In the genomic region with DNA sequence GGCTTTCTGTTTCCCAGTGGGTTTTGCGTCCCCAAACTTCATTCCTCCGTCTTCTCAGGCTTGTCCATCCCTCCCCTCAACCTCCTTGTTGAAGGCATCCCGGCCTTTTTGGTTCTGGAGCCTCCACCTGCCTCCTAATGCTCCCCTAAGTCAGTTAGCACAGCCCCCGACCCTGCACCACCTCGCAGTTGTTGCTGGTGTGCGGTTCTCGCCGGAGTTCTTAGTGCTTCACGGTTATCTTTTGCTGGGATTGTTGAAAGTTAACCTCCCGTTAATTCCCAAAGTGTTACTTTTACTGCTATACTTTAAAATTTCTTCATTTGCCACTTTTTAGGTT, we compare ENCODE assay signal across 8 cellular contexts. TPM values are rescaled to one million over a fixed set of nuclear protein-coding genes. Genes with fewer than 3 reads are reported as not detected.
DNase-seq lines count a peak whose midpoint lies in the region; ATAC-seq and TF ChIP-seq lines count a peak whose summit lies in the region.

No MANE protein-coding gene starts in this region.

- H3K36me3 Mint-ChIP-seq in central memory CD8-positive, alpha-beta T cell (ENCODE audit: insufficient read depth), result peaks cover 15% of the 10 kb centered on the region

- peak overlapping the region; percentile 96 for H3K27ac Mint-ChIP-seq in central memory CD8-positive, alpha-beta T cell (ENCODE audit: low read depth)

- POLR2A ChIA-PET in AG04449 (lab: Yijun Ruan, JAX), result no interaction called here

- TF ChIP-seq CTCF in AG04449 (IDR thresholded peaks at IDR 0.05; ENCODE audit: insufficient read depth, low read length, missing control alignments), result no peak

- H3K36me3 ChIP-seq in HUES64 (ENCODE audit: insufficient read depth, low read length) (peaks cover 2% of the 10 kb centered on the region; the same call in 1 of the 2 replicates), mucosa of rectum (ENCODE audit: control insufficient read depth in 2 of 2, insufficient read depth in 2 of 2, low read length in 2 of 2) (no peaks in the 10 kb centered on the region)

- 5% methylated on average over 10 of the region's 10 CpGs for WGBS in HUES64

- peaks cover 48% of the 10 kb centered on the region for H3K4me1 Mint-ChIP-seq in central memory CD8-positive, alpha-beta T cell

- H3K27ac ChIP-seq in HUES64 (ENCODE audit: low read depth, low read length), result no peak overlapping the region
- H3K27ac ChIP-seq in mucosa of rectum (ENCODE audit: low read depth in 2 of 2, low read length in 2 of 2), result peak overlapping the region; percentile 90 to 98

- H3K9me3 ChIP-seq in HUES64 (ENCODE audit: insufficient read depth, low read depth, low read length) (no peaks in the 10 kb centered on the region), mucosa of rectum (ENCODE audit: control insufficient read depth in 2 of 2, low read length in 2 of 2) (no peaks in the 10 kb centered on the region)

- H3K9me3 Mint-ChIP-seq in central memory CD8-positive, alpha-beta T cell, result no peaks in the 10 kb centered on the region

- no peaks in the 10 kb centered on the region for H3K27me3 Mint-ChIP-seq in central memory CD8-positive, alpha-beta T cell

- CTCF ChIA-PET in AG04449 (lab: Yijun Ruan, JAX), result interaction anchor here (0.9 to 2.3 kb wide), 3 partner anchors 23 to 106 kb away, joined by 3 to 10 read pairs (median 4); no protein-coding TSS in a partner anchor

- peak overlapping the region; percentile 90 for H3K4me3 Mint-ChIP-seq in central memory CD8-positive, alpha-beta T cell

- DNase-seq in AG04449 (ENCODE audit: low read depth, low spot score) (no peak), NCI-H187 treated with DMSO at 0.1 percent for 48 hours (lab: John Stamatoyannopoulos, UW) (no peak), 8988T (no peak), kidney tubule cell (ENCODE audit: low spot score) (no peak)
- DNase-seq in central memory CD8-positive, alpha-beta T cell (ENCODE audit: low spot score in 2 of 2), result no peak

- H3K4me3 ChIP-seq in AG04449 (ENCODE audit: low read depth, low read length) (peak overlapping the region; percentile 99), HUES64 (ENCODE audit: low read length) (peak overlapping the region; percentile 79), mucosa of rectum (ENCODE audit: low read length in 2 of 2) (peak overlapping the region; percentile 96 to 100)

- H3K4me1 ChIP-seq in HUES64 (ENCODE audit: insufficient read depth, low read length), result 0 out of 2 replicates have a peak, but pooled peaks cover 5% of the 10 kb centered on the region
- peaks cover 9 to 10% of the 10 kb centered on the region in 2 donors for H3K4me1 ChIP-seq in mucosa of rectum (ENCODE audit: control insufficient read depth in 2 of 2, insufficient read depth in 2 of 2, low read length in 2 of 2)

- H3K27me3 ChIP-seq in HUES64 (ENCODE audit: insufficient read depth, low read length), result peaks cover 29% of the 10 kb centered on the region
- no peaks in the 10 kb centered on the region for H3K27me3 ChIP-seq in mucosa of rectum (ENCODE audit: control insufficient read depth in 2 of 2, insufficient read depth in 2 of 2, low read length in 2 of 2)

- H3K9ac ChIP-seq in HUES64 (ENCODE audit: low read depth, low read length), result peak overlapping the region; percentile 84
- H3K9ac ChIP-seq in mucosa of rectum (ENCODE audit: low read depth in 1 of 2, low read length in 2 of 2), result peak overlapping the region; percentile 90 to 92

- peak; percentile 7 for ATAC-seq in GM19463 (IDR thresholded peaks at IDR 0.05; ENCODE audit: unreplicated experiment)
- ATAC-seq in central memory CD8-positive, alpha-beta T cell (replicated peaks; ENCODE audit: extremely low read depth, poor library complexity, severe bottlenecking), result peak; percentile 26

RNA-seq across cellular contexts. Expression of a gene that starts 0.4 kb away (rescaled TPM):
- polyA plus RNA-seq in HUES64 (2013, experiment 1 of 2), result 44.3 TPM
- polyA plus RNA-seq in HUES64 (2013, experiment 2 of 2), result 49.8 TPM

RNA-seq across cellular contexts. Expression of a gene that starts 54.2 kb away (rescaled TPM):
- 62.8 TPM for polyA plus RNA-seq in HUES64 (2013, experiment 1 of 2)
- 61.9 TPM for polyA plus RNA-seq in HUES64 (2013, experiment 2 of 2)
